In genomic region chr1:43910359-43910758, GRCh38 we compare ENCODE assay signal across 1 cellular context.
TF ChIP-seq lines count a peak whose summit lies in the region.

No MANE protein-coding gene starts in this region.

TF ChIP-seq in K562, 482 proteins besides CTCF, POLR2A, EP300 and RAD21:
- no peak for TF ChIP-seq RERE (CRISPR knock-in tag; IDR thresholded peaks at IDR 0.05; ENCODE audit: borderline replicate concordance)
- no peak for TF ChIP-seq NR0B1 (IDR thresholded peaks at IDR 0.05; ENCODE audit: partially characterized antibody)
- no peak for TF ChIP-seq CTBP1 (IDR thresholded peaks at IDR 0.05; ENCODE audit: borderline replicate concordance)
